Comparison of ENCODE assay signal across 1 cellular context in genomic region chr14:103848720-103849077, GRCh38.
TF ChIP-seq lines count a peak whose summit lies in the region.

No MANE protein-coding gene starts in this region.

TF ChIP-seq in GM23338, 12 proteins besides CTCF, POLR2A, EP300 and RAD21 (continued from another document):
- TF ChIP-seq, protein P1, sequence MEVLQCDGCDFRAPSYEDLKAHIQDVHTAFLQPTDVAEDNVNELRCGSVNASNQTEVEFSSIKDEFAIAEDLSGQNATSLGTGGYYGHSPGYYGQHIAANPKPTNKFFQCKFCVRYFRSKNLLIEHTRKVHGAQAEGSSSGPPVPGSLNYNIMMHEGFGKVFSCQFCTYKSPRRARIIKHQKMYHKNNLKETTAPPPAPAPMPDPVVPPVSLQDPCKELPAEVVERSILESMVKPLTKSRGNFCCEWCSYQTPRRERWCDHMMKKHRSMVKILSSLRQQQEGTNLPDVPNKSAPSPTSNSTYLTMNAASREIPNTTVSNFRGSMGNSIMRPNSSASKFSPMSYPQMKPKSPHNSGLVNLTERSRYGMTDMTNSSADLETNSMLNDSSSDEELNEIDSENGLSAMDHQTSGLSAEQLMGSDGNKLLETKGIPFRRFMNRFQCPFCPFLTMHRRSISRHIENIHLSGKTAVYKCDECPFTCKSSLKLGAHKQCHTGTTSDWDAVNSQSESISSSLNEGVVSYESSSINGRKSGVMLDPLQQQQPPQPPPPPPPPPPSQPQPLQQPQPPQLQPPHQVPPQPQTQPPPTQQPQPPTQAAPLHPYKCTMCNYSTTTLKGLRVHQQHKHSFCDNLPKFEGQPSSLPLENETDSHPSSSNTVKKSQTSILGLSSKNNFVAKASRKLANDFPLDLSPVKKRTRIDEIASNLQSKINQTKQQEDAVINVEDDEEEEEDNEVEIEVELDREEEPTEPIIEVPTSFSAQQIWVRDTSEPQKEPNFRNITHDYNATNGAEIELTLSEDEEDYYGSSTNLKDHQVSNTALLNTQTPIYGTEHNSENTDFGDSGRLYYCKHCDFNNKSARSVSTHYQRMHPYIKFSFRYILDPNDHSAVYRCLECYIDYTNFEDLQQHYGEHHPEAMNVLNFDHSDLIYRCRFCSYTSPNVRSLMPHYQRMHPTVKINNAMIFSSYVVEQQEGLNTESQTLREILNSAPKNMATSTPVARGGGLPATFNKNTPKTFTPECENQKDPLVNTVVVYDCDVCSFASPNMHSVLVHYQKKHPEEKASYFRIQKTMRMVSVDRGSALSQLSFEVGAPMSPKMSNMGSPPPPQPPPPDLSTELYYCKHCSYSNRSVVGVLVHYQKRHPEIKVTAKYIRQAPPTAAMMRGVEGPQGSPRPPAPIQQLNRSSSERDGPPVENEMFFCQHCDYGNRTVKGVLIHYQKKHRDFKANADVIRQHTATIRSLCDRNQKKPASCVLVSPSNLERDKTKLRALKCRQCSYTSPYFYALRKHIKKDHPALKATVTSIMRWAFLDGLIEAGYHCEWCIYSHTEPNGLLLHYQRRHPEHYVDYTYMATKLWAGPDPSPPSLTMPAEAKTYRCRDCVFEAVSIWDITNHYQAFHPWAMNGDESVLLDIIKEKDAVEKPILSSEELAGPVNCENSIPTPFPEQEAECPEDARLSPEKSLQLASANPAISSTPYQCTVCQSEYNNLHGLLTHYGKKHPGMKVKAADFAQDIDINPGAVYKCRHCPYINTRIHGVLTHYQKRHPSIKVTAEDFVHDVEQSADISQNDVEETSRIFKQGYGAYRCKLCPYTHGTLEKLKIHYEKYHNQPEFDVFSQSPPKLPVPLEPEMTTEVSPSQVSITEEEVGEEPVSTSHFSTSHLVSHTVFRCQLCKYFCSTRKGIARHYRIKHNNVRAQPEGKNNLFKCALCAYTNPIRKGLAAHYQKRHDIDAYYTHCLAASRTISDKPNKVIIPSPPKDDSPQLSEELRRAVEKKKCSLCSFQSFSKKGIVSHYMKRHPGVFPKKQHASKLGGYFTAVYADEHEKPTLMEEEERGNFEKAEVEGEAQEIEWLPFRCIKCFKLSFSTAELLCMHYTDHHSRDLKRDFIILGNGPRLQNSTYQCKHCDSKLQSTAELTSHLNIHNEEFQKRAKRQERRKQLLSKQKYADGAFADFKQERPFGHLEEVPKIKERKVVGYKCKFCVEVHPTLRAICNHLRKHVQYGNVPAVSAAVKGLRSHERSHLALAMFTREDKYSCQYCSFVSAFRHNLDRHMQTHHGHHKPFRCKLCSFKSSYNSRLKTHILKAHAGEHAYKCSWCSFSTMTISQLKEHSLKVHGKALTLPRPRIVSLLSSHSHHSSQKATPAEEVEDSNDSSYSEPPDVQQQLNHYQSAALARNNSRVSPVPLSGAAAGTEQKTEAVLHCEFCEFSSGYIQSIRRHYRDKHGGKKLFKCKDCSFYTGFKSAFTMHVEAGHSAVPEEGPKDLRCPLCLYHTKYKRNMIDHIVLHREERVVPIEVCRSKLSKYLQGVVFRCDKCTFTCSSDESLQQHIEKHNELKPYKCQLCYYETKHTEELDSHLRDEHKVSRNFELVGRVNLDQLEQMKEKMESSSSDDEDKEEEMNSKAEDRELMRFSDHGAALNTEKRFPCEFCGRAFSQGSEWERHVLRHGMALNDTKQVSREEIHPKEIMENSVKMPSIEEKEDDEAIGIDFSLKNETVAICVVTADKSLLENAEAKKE (CRISPR knock-in tag; IDR thresholded peaks at IDR 0.05): no peak
- no peak for TF ChIP-seq POLR2AphosphoS5 (IDR thresholded peaks at IDR 0.05; ENCODE audit: low read depth)
